22 cellular contexts compared by ENCODE assay signal in the genomic region with DNA sequence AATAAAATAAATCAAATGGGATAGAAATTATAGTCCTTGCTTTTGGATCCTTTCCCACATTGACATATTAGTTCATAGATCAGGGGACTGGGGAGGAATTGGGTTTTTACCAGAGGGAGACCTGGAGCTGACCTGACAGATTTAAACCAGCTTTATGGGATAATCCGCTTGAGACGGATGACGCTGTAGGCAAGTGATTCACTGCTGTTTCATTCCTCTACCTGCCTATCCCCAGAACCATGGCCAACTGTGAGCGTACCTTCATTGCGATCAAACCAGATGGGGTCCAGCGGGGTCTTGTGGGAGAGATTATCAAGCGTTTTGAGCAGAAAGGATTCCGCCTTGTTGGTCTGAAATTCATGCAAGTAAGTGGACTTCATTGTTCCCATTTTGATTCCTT. TPM values are rescaled to one million over a fixed set of nuclear protein-coding genes. Genes with fewer than 3 reads are reported as not detected.
DNase-seq lines count a peak whose midpoint lies in the region; ATAC-seq and TF ChIP-seq lines count a peak whose summit lies in the region.
"Had no signal": no experiment of that assay in that cellular context is flagged by ENCODE, and none has a peak within 500 bp of the region (broad histone marks: within the 10 kb centered on the region; RNA-seq: fewer than 3 reads in every experiment).

No MANE protein-coding gene starts in this region.

- BruUV-seq in OCI-LY7 (replicated peaks; lab: Mats Ljungman, UMichigan), result no TSS peak

- no peaks in the 10 kb centered on the region for H3K27me3 Mint-ChIP-seq in nephron (ENCODE audit: low read depth)
- H3K27me3 Mint-ChIP-seq: naive thymus-derived CD8-positive, alpha-beta T cell; stimulated activated memory B cell treated with anti-CD40 and anti-IgM and Interleukin-4, amounts not matched to agents 10 μg/mL and 1 μg/mL and 100 μg/mL, for 72 hours had no signal

- no peaks in the 10 kb centered on the region for H3K9me2 ChIP-seq in DOHH2 (replicated peaks; ENCODE audit: control insufficient read depth, low read length)
- no peaks in the 10 kb centered on the region for H3K9me2 ChIP-seq in OCI-LY7 (ENCODE audit: insufficient read depth, low read length)

- no peak for ATAC-seq in HG02870 (IDR thresholded peaks at IDR 0.05; ENCODE audit: unreplicated experiment)
- ATAC-seq in lower lobe of right lung, result no peak
- no peak for ATAC-seq in GM21367 (IDR thresholded peaks at IDR 0.05; ENCODE audit: unreplicated experiment)
- ATAC-seq: activated T-cell treated with anti-CD3 and anti-CD28 coated beads, Interleukin-2, amount 50 U/mL, for 4 hours; heart right ventricle; naive thymus-derived CD8-positive, alpha-beta T cell; psoas muscle; stimulated activated memory B cell treated with anti-CD40 and anti-IgM and Interleukin-4, amounts not matched to agents 10 μg/mL and 1 μg/mL and 100 μg/mL, for 72 hours had no signal

- TF ChIP-seq CTCF in DOHH2 (IDR thresholded peaks at IDR 0.05; ENCODE audit: low read depth, low read length, poor library complexity, severe bottlenecking), result no peak
- TF ChIP-seq CTCF in OCI-LY7 (conservative IDR thresholded peaks at IDR 0.05; ENCODE audit: low read length), result no peak
- no peak for TF ChIP-seq CTCF in nephron (IDR thresholded peaks at IDR 0.05; ENCODE audit: unreplicated experiment in 3 of 3)
- TF ChIP-seq CTCF in lower lobe of right lung (IDR thresholded peaks at IDR 0.05), result no peak

- H3K4me2 ChIP-seq in BLaER1 (peak overlapping the region; percentile 86), DOHH2 (ENCODE audit: low read length) (peak overlapping the region; percentile 61), OCI-LY7 (ENCODE audit: low read length) (peak overlapping the region; percentile 90)

- no peak overlapping the region for H3K9ac ChIP-seq in BLaER1

- POLR2A ChIA-PET in OCI-LY7 (lab: Charles Lee), result interaction anchor here (0.6 to 1.7 kb wide), 3 partner anchors 9 to 289 kb away, joined by 3 to 4 read pairs (median 4); a partner anchor contains a TSS

- no peaks in the 10 kb centered on the region; the same call in 1 of the 2 replicates for H3F3A ChIP-seq in DOHH2 (ENCODE audit: control insufficient read depth, insufficient read depth)

- peaks cover 40% of the 10 kb centered on the region for H4K20me1 ChIP-seq in BLaER1
- peaks cover 3% of the 10 kb centered on the region for H4K20me1 ChIP-seq in DOHH2 (ENCODE audit: control insufficient read depth, insufficient read depth, low read depth, low read length)
- peaks cover 10% of the 10 kb centered on the region; the same call in 1 of the 2 replicates for H4K20me1 ChIP-seq in OCI-LY7 (ENCODE audit: insufficient read depth, low read length)

- no peaks in the 10 kb centered on the region for H3K9me3 ChIP-seq in BLaER1
- H3K9me3 ChIP-seq in DOHH2 (ENCODE audit: control insufficient read depth, insufficient read depth, low read length), result no peaks in the 10 kb centered on the region
- no peaks in the 10 kb centered on the region for H3K9me3 ChIP-seq in OCI-LY7 (ENCODE audit: low read length)
- no peaks in the 10 kb centered on the region for H3K9me3 ChIP-seq in lower lobe of right lung
- H3K9me3 ChIP-seq: heart right ventricle, psoas muscle, transverse colon had no signal

- H3K4me3 ChIP-seq in BLaER1 (no peak overlapping the region), DOHH2 (ENCODE audit: low read length) (peak overlapping the region; percentile 78), OCI-LY7 (ENCODE audit: low read depth, low read length, poor library complexity, severe bottlenecking) (peak overlapping the region; percentile 91), lower lobe of right lung (no peak overlapping the region)
- H3K4me3 ChIP-seq: cardiac muscle cell, transverse colon had no signal

- no peak overlapping the region for H3K27ac Mint-ChIP-seq in nephron
- H3K27ac Mint-ChIP-seq: CD14-positive monocyte; stimulated activated memory B cell treated with anti-CD40 and anti-IgM and Interleukin-4, amounts not matched to agents 10 μg/mL and 1 μg/mL and 100 μg/mL, for 72 hours had no signal

- CTCF ChIA-PET in OCI-LY7 (lab: Charles Lee; ENCODE audit: unreplicated experiment), result no interaction called here

- H3K79me2 ChIP-seq in DOHH2 (ENCODE audit: control insufficient read depth, low read length), result peaks cover 65% of the 10 kb centered on the region
- H3K79me2 ChIP-seq in OCI-LY7 (ENCODE audit: insufficient read depth, low read depth, low read length), result peaks cover 55% of the 10 kb centered on the region

- peaks cover 33% of the 10 kb centered on the region for H3K36me3 Mint-ChIP-seq in nephron (ENCODE audit: low read depth)

- H3K27me3 ChIP-seq in BLaER1 (no peaks in the 10 kb centered on the region), DOHH2 (ENCODE audit: control insufficient read depth, low read length) (no peaks in the 10 kb centered on the region), lower lobe of right lung (ENCODE audit: low read depth) (no peaks in the 10 kb centered on the region)
- H3K27me3 ChIP-seq: cardiac muscle cell, dorsolateral prefrontal cortex, heart right ventricle, transverse colon had no signal

- peaks cover 52% of the 10 kb centered on the region for H3K36me3 ChIP-seq in BLaER1
- H3K36me3 ChIP-seq in DOHH2 (ENCODE audit: control insufficient read depth, low read length), result peaks cover 65% of the 10 kb centered on the region
- peaks cover 56% of the 10 kb centered on the region for H3K36me3 ChIP-seq in OCI-LY7 (ENCODE audit: insufficient read depth, low read length)
- H3K36me3 ChIP-seq in lower lobe of right lung, result peaks cover 15% of the 10 kb centered on the region
- H3K36me3 ChIP-seq: transverse colon had no signal

- H2AFZ ChIP-seq in OCI-LY7 (ENCODE audit: low read length), result no peak overlapping the region

- H3K4me1 Mint-ChIP-seq in nephron, result no peaks in the 10 kb centered on the region
- H3K4me1 Mint-ChIP-seq: CD14-positive monocyte had no signal

- H3K27ac ChIP-seq in BLaER1 (no peak overlapping the region), DOHH2 (ENCODE audit: low read depth, low read length) (no peak overlapping the region), OCI-LY7 (ENCODE audit: low read depth, low read length, poor library complexity, severe bottlenecking) (no peak overlapping the region), lower lobe of right lung (no peak overlapping the region)
- H3K27ac ChIP-seq: cardiac muscle cell, dorsolateral prefrontal cortex, heart right ventricle, transverse colon had no signal

- H3K4me1 ChIP-seq in BLaER1 (peaks cover 23% of the 10 kb centered on the region), DOHH2 (ENCODE audit: control insufficient read depth, low read length) (peaks cover 23% of the 10 kb centered on the region), OCI-LY7 (ENCODE audit: insufficient read depth, low read length, poor library complexity, severe bottlenecking) (peaks cover 21% of the 10 kb centered on the region), lower lobe of right lung (peaks cover 20% of the 10 kb centered on the region)

- no peaks in the 10 kb centered on the region for H3K9me3 Mint-ChIP-seq in nephron
- H3K9me3 Mint-ChIP-seq: activated T-cell treated with anti-CD3 and anti-CD28 coated beads, Interleukin-2, amount 50 U/mL, for 4 hours; CD14-positive monocyte; naive thymus-derived CD8-positive, alpha-beta T cell; stimulated activated memory B cell treated with anti-CD40 and anti-IgM and Interleukin-4, amounts not matched to agents 10 μg/mL and 1 μg/mL and 100 μg/mL, for 72 hours had no signal

- intact Hi-C loops in OCI-LY7 (cut with micrococcal nuclease; ENCODE audit: unreplicated experiment), result no loop called here
- intact Hi-C loops in lower lobe of right lung (cut with DNase I), result no loop called here

- no peak for DNase-seq in OCI-LY7 (ENCODE audit: low spot score)
- no peak for DNase-seq in lower lobe of right lung
- DNase-seq in NCI-H1048 (lab: John Stamatoyannopoulos, UW), result no peak
- DNase-seq: activated CD4-positive, alpha-beta T cell treated with anti-CD3 and anti-CD28 coated beads for 4 hours; activated T-cell treated with anti-CD3 and anti-CD28 coated beads, Interleukin-2, amount 50 U/mL, for 4 hours; dorsolateral prefrontal cortex; heart right ventricle; naive thymus-derived CD8-positive, alpha-beta T cell; NCI-H1930; NCI-H446; psoas muscle; Right ventricle myocardium superior; stimulated activated CD4-positive, alpha-beta T cell treated with anti-CD3 and anti-CD28 coated beads, Interleukin-12 subunit alpha, Interleukin-12 subunit beta, amount 100 ng/mL, for 4 hours; transverse colon had no signal

- H3K4me3 Mint-ChIP-seq in nephron, result peak overlapping the region; percentile 47 to 66 (median 58)
- H3K4me3 Mint-ChIP-seq: activated T-cell treated with anti-CD3 and anti-CD28 coated beads, Interleukin-2, amount 50 U/mL, for 4 hours; CD14-positive monocyte; stimulated activated memory B cell treated with anti-CD40 and anti-IgM and Interleukin-4, amounts not matched to agents 10 μg/mL and 1 μg/mL and 100 μg/mL, for 72 hours had no signal

RNA-seq across cellular contexts. Expression of a gene that starts 2.1 kb away (rescaled TPM):
- total RNA-seq in OCI-LY7 (2014; rRNA removed; shearing (Covaris generic)), result 158 and 209 TPM in 2 replicates
- total RNA-seq in OCI-LY7 (2022) (153 and 221 TPM in 2 replicates), lower lobe of right lung (24.0 TPM)

RNA-seq across cellular contexts. Expression of a gene that starts 10.8 kb away (rescaled TPM):
- total RNA-seq in OCI-LY7 (2014; rRNA removed; shearing (Covaris generic)), result 369 and 397 TPM in 2 replicates
- total RNA-seq in OCI-LY7 (2022) (530 and 582 TPM in 2 replicates), lower lobe of right lung (321 TPM)

RNA-seq across cellular contexts. Expression of a gene that starts 34.7 kb away (rescaled TPM):
- 61.1 and 78.9 TPM in 2 replicates for total RNA-seq in OCI-LY7 (2014; rRNA removed; shearing (Covaris generic))
- total RNA-seq in OCI-LY7 (2022), result 75.5 and 87.9 TPM in 2 replicates
- 108 TPM for total RNA-seq in lower lobe of right lung

Comparison
In these comparisons a context has a peak if more than half of its experiments do, and no peak if none do; other contexts are left out.
1. H3K4me3 ChIP-seq: peak in DOHH2 (single experiment) and OCI-LY7 (single experiment); none in BLaER1 (single experiment) and lower lobe of right lung (single experiment).
2. Peak in every context shown above with its lines, with median percentiles within 50 percentile points of each other: H3K4me2 ChIP-seq.